In genomic region chr11:121071456-121072236, GRCh38 we compare ENCODE assay signal across 1 cellular context.
TF ChIP-seq lines count a peak whose summit lies in the region.

No MANE protein-coding gene starts in this region.

TF ChIP-seq in WTC11, 78 proteins besides CTCF, POLR2A, EP300 and RAD21 (continued from another document):
- TF ChIP-seq PRDM15 (CRISPR knock-in tag; IDR thresholded peaks at IDR 0.05): no peak
- no peak for TF ChIP-seq ATF1 (CRISPR knock-in tag; IDR thresholded peaks at IDR 0.05)
- TF ChIP-seq NR3C1 (CRISPR knock-in tag; conservative IDR thresholded peaks at IDR 0.05; ENCODE audit: low read depth): no peak
- no peak for TF ChIP-seq E2F1 (CRISPR knock-in tag; IDR thresholded peaks at IDR 0.05)
